Comparison of ENCODE assay signal across 10 cellular contexts in genomic region chr9:12266758-12267157, GRCh38.
"Had no signal": no experiment of that assay in that cellular context is flagged by ENCODE, and none has a peak within 500 bp of the region (broad histone marks: within the 10 kb centered on the region; RNA-seq: fewer than 3 reads in every experiment).

No MANE protein-coding gene starts in this region.

- FAIRE-seq: H54 had no signal

- H3K9me3 ChIP-seq: HAP-1 had no signal

- DNase-seq: GM23248, GOT3, H7, H9, HCEC 1CT, HFFc6 had no signal

- H3K4me3 ChIP-seq: GM23248, GM23338, HAP-1 had no signal

- H3K4me2 ChIP-seq: GM23338 had no signal

- H3K27ac ChIP-seq: GM23248 had no signal

- H3K36me3 ChIP-seq: HAP-1 had no signal

- H3K9ac ChIP-seq: GM23248 had no signal

- ATAC-seq: GM23338, HCT116 had no signal

- H2AFZ ChIP-seq: GM23248, GM23338 had no signal
